In the genomic region with DNA sequence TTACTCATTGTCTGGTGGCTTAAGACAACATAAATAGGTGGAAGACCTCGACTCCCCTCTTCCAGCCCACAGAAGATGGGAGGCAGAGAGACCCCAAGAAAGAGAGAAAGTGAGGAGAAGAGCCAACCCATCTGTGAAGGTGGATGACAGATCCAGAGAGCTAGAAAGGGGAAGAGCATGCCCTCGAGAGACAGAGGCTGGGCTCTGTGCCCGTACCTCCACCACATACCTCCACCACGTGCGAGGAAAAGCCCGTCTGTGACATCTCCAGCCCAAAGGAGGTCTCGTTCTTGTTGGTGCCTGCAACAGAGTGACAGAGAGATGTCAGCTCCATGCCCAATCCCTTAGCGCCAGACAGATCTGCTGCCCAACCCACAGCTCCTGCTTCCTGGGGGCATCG, we compare ENCODE assay signal across 14 cellular contexts.
"Had no signal": no experiment of that assay in that cellular context is flagged by ENCODE, and none has a peak within 500 bp of the region (broad histone marks: within the 10 kb centered on the region; RNA-seq: fewer than 3 reads in every experiment).

No MANE protein-coding gene starts in this region.

- H3K4me1 Mint-ChIP-seq: memory B cell had no signal

- H3K4me3 ChIP-seq: sigmoid colon, tibial nerve, vagina had no signal

- H3K27ac Mint-ChIP-seq: activated CD4-positive, alpha-beta memory T cell treated with anti-CD3 and anti-CD28 coated beads for 36 hours; activated naive CD4-positive, alpha-beta T cell treated with anti-CD3 and anti-CD28 coated beads for 36 hours; activated T-cell treated with anti-CD3 and anti-CD28 coated beads, Interleukin-2, amount 50 U/mL, for 24 hours; memory B cell; natural killer cell treated with Interleukin-12 subunit alpha and Interleukin-12 subunit beta and Interleukin-15 and Interleukin-18, amount 100 ng/mL, for 72 hours; T-helper 2 cell treated with Interferon-gamma antibody and Interleukin-4, amounts not matched to agents 5 μg/mL and 100 μg/mL, for 36 hours; WTC11 had no signal

- H3K9me3 ChIP-seq: sigmoid colon, SK-N-SH, tibial nerve, vagina had no signal

- H3K9me3 Mint-ChIP-seq: activated CD4-positive, alpha-beta memory T cell treated with anti-CD3 and anti-CD28 coated beads for 36 hours; activated naive CD4-positive, alpha-beta T cell treated with anti-CD3 and anti-CD28 coated beads for 36 hours; activated T-cell treated with anti-CD3 and anti-CD28 coated beads, Interleukin-2, amount 50 U/mL, for 24 hours; memory B cell; natural killer cell treated with Interleukin-12 subunit alpha and Interleukin-12 subunit beta and Interleukin-15 and Interleukin-18, amount 100 ng/mL, for 72 hours; T-helper 2 cell treated with Interferon-gamma antibody and Interleukin-4, amounts not matched to agents 5 μg/mL and 100 μg/mL, for 36 hours; WTC11 had no signal

- H3K27me3 Mint-ChIP-seq: activated CD4-positive, alpha-beta memory T cell treated with anti-CD3 and anti-CD28 coated beads for 36 hours; activated T-cell treated with anti-CD3 and anti-CD28 coated beads, Interleukin-2, amount 50 U/mL, for 24 hours had no signal

- ATAC-seq: WTC11 had no signal

- H3K27ac ChIP-seq: sigmoid colon, tibial nerve, vagina had no signal

- H3K9ac ChIP-seq: SK-N-SH had no signal

- H3K36me3 Mint-ChIP-seq: activated CD4-positive, alpha-beta memory T cell treated with anti-CD3 and anti-CD28 coated beads for 36 hours; memory B cell; natural killer cell treated with Interleukin-12 subunit alpha and Interleukin-12 subunit beta and Interleukin-15 and Interleukin-18, amount 100 ng/mL, for 72 hours; WTC11 had no signal

- H3K27me3 ChIP-seq: sigmoid colon, tibial nerve, vagina had no signal

- H3K36me3 ChIP-seq: sigmoid colon, tibial nerve had no signal

- H3K4me2 ChIP-seq: SK-N-SH had no signal

- H3K4me3 Mint-ChIP-seq: activated CD4-positive, alpha-beta memory T cell treated with anti-CD3 and anti-CD28 coated beads for 36 hours; activated naive CD4-positive, alpha-beta T cell treated with anti-CD3 and anti-CD28 coated beads for 36 hours; activated T-cell treated with anti-CD3 and anti-CD28 coated beads, Interleukin-2, amount 50 U/mL, for 24 hours; memory B cell; natural killer cell treated with Interleukin-12 subunit alpha and Interleukin-12 subunit beta and Interleukin-15 and Interleukin-18, amount 100 ng/mL, for 72 hours; T-helper 2 cell treated with Interferon-gamma antibody and Interleukin-4, amounts not matched to agents 5 μg/mL and 100 μg/mL, for 36 hours; WTC11 had no signal

- DNase-seq: activated CD4-positive, alpha-beta memory T cell treated with anti-CD3 and anti-CD28 coated beads for 36 hours; activated naive CD4-positive, alpha-beta T cell treated with anti-CD3 and anti-CD28 coated beads for 36 hours; activated T-cell treated with anti-CD3 and anti-CD28 coated beads, Interleukin-2, amount 50 U/mL, for 24 hours; foreskin melanocyte; head of caudate nucleus; sigmoid colon; SK-N-SH; stimulated activated naive CD4-positive, alpha-beta T cell had no signal
